ENCODE assay signal across 23 cellular contexts in the genomic region with DNA sequence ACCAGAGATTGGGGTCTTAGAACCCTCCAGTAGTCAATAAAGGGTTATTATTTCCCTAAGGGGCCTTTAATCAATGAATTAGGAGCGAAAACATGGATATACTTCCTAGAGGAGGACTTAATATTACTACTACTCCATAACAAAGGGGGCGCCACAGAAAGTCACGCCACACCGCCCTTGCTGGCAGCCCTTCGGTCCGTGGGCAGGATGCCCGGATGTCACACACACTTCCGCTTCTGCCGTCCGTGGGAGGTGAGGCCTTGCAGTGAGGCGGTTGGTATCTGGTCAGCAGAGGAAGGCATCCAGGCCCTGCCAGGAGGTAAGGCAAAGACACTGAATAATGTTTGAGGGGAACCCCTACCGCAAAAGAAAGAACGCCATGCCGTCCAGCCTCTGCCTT. TPM values are rescaled to one million over a fixed set of nuclear protein-coding genes. Genes with fewer than 3 reads are reported as not detected.
DNase-seq lines count a peak whose midpoint lies in the region; TF ChIP-seq lines count a peak whose summit lies in the region.
"Had no signal": no experiment of that assay in that cellular context is flagged by ENCODE, and none has a peak within 500 bp of the region (broad histone marks: within the 10 kb centered on the region; RNA-seq: fewer than 3 reads in every experiment).

No MANE protein-coding gene starts in this region.

- TF ChIP-seq POLR2A in testis (IDR thresholded peaks at IDR 0.05), result no peak

- 71 to 74% methylated on average over 8 to 14 of the region's 14 CpGs for WGBS in testis, 2 donors

- TF ChIP-seq CTCF in testis (IDR thresholded peaks at IDR 0.05) (no peak), WERI-Rb-1 (IDR thresholded peaks at IDR 0.05; ENCODE audit: low read depth, low read length) (no peak)

- H3K9me3 ChIP-seq in testis (no peaks in the 10 kb centered on the region), WERI-Rb-1 (ENCODE audit: severe bottlenecking) (no peaks in the 10 kb centered on the region)
- H3K9me3 ChIP-seq: BE2C had no signal

- H3K27me3 ChIP-seq in H7 (ENCODE audit: control insufficient read depth, insufficient read depth, low read length) (no peaks in the 10 kb centered on the region), testis (no peaks in the 10 kb centered on the region), WERI-Rb-1 (ENCODE audit: insufficient read depth, low read depth, severe bottlenecking) (no peaks in the 10 kb centered on the region)
- H3K27me3 ChIP-seq: BE2C had no signal

- H3K36me3 ChIP-seq in H7 (replicated peaks; ENCODE audit: control insufficient read depth, insufficient read depth, low read length), result no peaks in the 10 kb centered on the region
- no peaks in the 10 kb centered on the region for H3K36me3 ChIP-seq in testis (ENCODE audit: low read depth, missing control alignments)
- no peaks in the 10 kb centered on the region for H3K36me3 ChIP-seq in WERI-Rb-1
- H3K36me3 ChIP-seq: BE2C, BLaER1 had no signal

- DNase-seq in Daoy (ENCODE audit: low read depth), result peak; percentile 8
- DNase-seq in H7, result peak; percentile 16
- peak; percentile 30 for DNase-seq in testis
- no peak for DNase-seq in WERI-Rb-1
- DNase-seq in NCI-H510A treated with DMSO at 0.1 percent for 48 hours (lab: John Stamatoyannopoulos, UW), result no peak
- DNase-seq: 8988T; ACHN; BE2C; C1 segment of cervical spinal cord; CD4-positive, alpha-beta memory T cell; CD4-positive, CD25-positive, alpha-beta regulatory T cell; CD8-positive, alpha-beta memory T cell; COR-L47; DMS 273 treated with DMSO at 0.1 percent for 48 hours; DMS153; DMS53; DMS79; DND-41; GF-D8 had no signal

- H3K4me3 ChIP-seq in H7 (ENCODE audit: insufficient read depth, low read depth, low read length), result no peak overlapping the region
- H3K4me3 ChIP-seq in testis, result peak overlapping the region in 1 of 2 donors; percentile 7
- no peak overlapping the region for H3K4me3 ChIP-seq in WERI-Rb-1 (ENCODE audit: low read depth, low read length)
- H3K4me3 ChIP-seq: BLaER1 had no signal

- intact Hi-C loops in testis (cut with DNase I; ENCODE audit: low total_unique reads), result no loop called here

- H3K4me1 ChIP-seq in testis, result no peaks in the 10 kb centered on the region
- H3K4me1 ChIP-seq: BE2C, BLaER1 had no signal

- H3K27ac ChIP-seq in testis (no peak overlapping the region), WERI-Rb-1 (no peak overlapping the region)
- H3K27ac ChIP-seq: BLaER1 had no signal

RNA-seq across cellular contexts. Expression of gene MAGEB10, which starts 0.4 kb away (rescaled TPM):
- total RNA-seq in Daoy (2014; rRNA removed; shearing (Covaris generic)), result 1.5 and 1.8 TPM in 2 replicates
- total RNA-seq in H7 (2014; rRNA removed; shearing (Covaris generic)), result not detected in 2 replicates
- total RNA-seq in testis, result 1 to 10 TPM; 4.5 to 6.9 TPM
- 5.7 TPM for polyA plus RNA-seq in testis (ENCODE audit: insufficient read depth, low read depth, low replicate concordance)
- total RNA-seq: A673; CD4-positive, alpha-beta memory T cell; CD4-positive, CD25-positive, alpha-beta regulatory T cell; CD8-positive, alpha-beta memory T cell had no signal
- polyA plus RNA-seq: AG04450; CD14-positive monocyte; CD4-positive, alpha-beta memory T cell; CD4-positive, CD25-positive, alpha-beta regulatory T cell; CD8-positive, alpha-beta memory T cell had no signal

Comparison
In these comparisons a context has a peak if more than half of its experiments do, and no peak if none do; other contexts are left out.
1. DNase-seq: peak in Daoy (single experiment), H7 (single experiment) and testis (single experiment); none in WERI-Rb-1 (single experiment) and NCI-H510A treated with DMSO at 0.1 percent for 48 hours (single experiment).